22 cellular contexts compared by ENCODE assay signal in genomic region chr15:34716111-34716510, GRCh38. TPM values are rescaled to one million over a fixed set of nuclear protein-coding genes. Genes with fewer than 3 reads are reported as not detected.
DNase-seq lines count a peak whose midpoint lies in the region; ATAC-seq, FAIRE-seq and TF ChIP-seq lines count a peak whose summit lies in the region.
"Had no signal": no experiment of that assay in that cellular context is flagged by ENCODE, and none has a peak within 500 bp of the region (broad histone marks: within the 10 kb centered on the region; RNA-seq: fewer than 3 reads in every experiment).

No MANE protein-coding gene starts in this region.

- no peaks in the 10 kb centered on the region for H3F3A ChIP-seq in GM23338 (replicated peaks; ENCODE audit: low read depth)

- H3K27me3 Mint-ChIP-seq in GM23338 (ENCODE audit: insufficient read depth, low read depth, poor library complexity), result peaks cover 2% of the 10 kb centered on the region

- no peaks in the 10 kb centered on the region for H3K9me2 ChIP-seq in GM23338 (ENCODE audit: insufficient read depth)

- no peak overlapping the region for H3K9ac ChIP-seq in H1 (replicated peaks in 1 of 4; ENCODE audit: extremely low read depth in 1 of 4, low read depth in 3 of 4, low read length in 3 of 4)

- H3K4me3 Mint-ChIP-seq in GM23338, result no peak overlapping the region
- H3K4me3 Mint-ChIP-seq: IgD-negative memory B cell had no signal

- H4K91ac ChIP-seq in H1 (replicated peaks; ENCODE audit: insufficient read length, low read length), result no peak overlapping the region

- ATAC-seq in GM23338 (no peak), gastrocnemius medialis (peak; percentile 79 to 82)

- H3K4me1 Mint-ChIP-seq in GM23338, result no peaks in the 10 kb centered on the region
- H3K4me1 Mint-ChIP-seq: IgD-negative memory B cell had no signal

- intact Hi-C loops in gastrocnemius medialis (cut with DNase I; ENCODE audit: low total_unique reads), result loop anchor here (5.0 kb wide), 2 partner anchors 81 to 96 kb away; partner anchors contain the start of gene ACTC1

- H2BK120ac ChIP-seq in H1 (replicated peaks; ENCODE audit: low read depth, low read length), result no peak overlapping the region

- H4K5ac ChIP-seq in H1 (ENCODE audit: insufficient read length, low read depth, low read length), result no peak overlapping the region

- H4K20me1 ChIP-seq in GM23338 (replicated peaks; ENCODE audit: insufficient read depth), result no peaks in the 10 kb centered on the region
- no peaks in the 10 kb centered on the region for H4K20me1 ChIP-seq in H1 (replicated peaks in 1 of 2; ENCODE audit: control insufficient read depth in 1 of 2, insufficient read depth in 2 of 2, low read length in 2 of 2)

- DNase-seq in GM23338 (ENCODE audit: low spot score) (no peak), H1 (ENCODE audit: low read depth in 1 of 2, low spot score in 2 of 2) (no peak), right atrium auricular region (ENCODE audit: low spot score) (peak; percentile 70), gastrocnemius medialis (peak; percentile 62 to 77), SW480 (ENCODE audit: low spot score) (no peak), GM13977 (ENCODE audit: low spot score) (no peak), AML-193 (lab: John Stamatoyannopoulos, UW) (no peak)
- no peak for DNase-seq in effector CD4-positive, alpha-beta T cell
- DNase-seq: GF-D8; GOT3; NCI-H1417; NCI-H187 treated with DMSO at 0.1 percent for 48 hours; NCI-H526 treated with DMSO at 0.1 percent for 48 hours; NK-92 treated with Interleukin-12 subunit alpha and Interleukin-12 subunit beta, amount 100 ng/mL, for 24 hours; OCI-M1; RPMI8226; SJCRH30 had no signal

- H3K23ac ChIP-seq in H1 (ENCODE audit: insufficient read length), result no peak overlapping the region

- no peaks in the 10 kb centered on the region for H3K79me1 ChIP-seq in H1 (ENCODE audit: low read depth, low read length)

- no peak overlapping the region for H2BK5ac ChIP-seq in H1 (ENCODE audit: low read depth, low read length)

- no peak overlapping the region for H3K4ac ChIP-seq in H1 (replicated peaks; ENCODE audit: insufficient read length, low read depth, low read length)

- TF ChIP-seq EP300 in H1 (IDR thresholded peaks at IDR 0.05; ENCODE audit: borderline replicate concordance in 1 of 2, low read depth in 2 of 2, low read length in 2 of 2), result no peak

- CTCF ChIA-PET in H1 (lab: Charles Lee; ENCODE audit: partially characterized antibody), result no interaction called here

- H3K23me2 ChIP-seq in H1 (ENCODE audit: low read depth, low read length), result no peaks in the 10 kb centered on the region

- no peak overlapping the region for H3K4me2 ChIP-seq in GM23338
- no peak overlapping the region for H3K4me2 ChIP-seq in H1 (ENCODE audit: insufficient read depth in 1 of 2, low read depth in 2 of 2, low read length in 2 of 2)

- H3K4me3 ChIP-seq in GM23338 (no peak overlapping the region), H1 (ENCODE audit: extremely low read depth in 1 of 4, insufficient read depth in 2 of 4, low read depth in 3 of 4, low read length in 4 of 4) (no peak overlapping the region), right atrium auricular region (no peak overlapping the region), gastrocnemius medialis (no peak overlapping the region)
- H3K4me3 ChIP-seq: SJCRH30 had no signal

- H3K9me3 ChIP-seq in H1 (ENCODE audit: insufficient read depth in 2 of 2, low read depth in 1 of 2, low read length in 1 of 2) (no peaks in the 10 kb centered on the region), right atrium auricular region (no peaks in the 10 kb centered on the region), gastrocnemius medialis (no peaks in the 10 kb centered on the region)
- H3K9me3 ChIP-seq: SJCRH30 had no signal

- in situ Hi-C loops in gastrocnemius medialis (cut with MboI; ENCODE audit: low sequenced_read_pairs in 4 of 4) (no loop called here), GM13977 (cut with MboI; ENCODE audit: low pct_unique_long_range_greater_than_20kb, low sequenced_read_pairs, unreplicated experiment) (no loop called here)

- no peaks in the 10 kb centered on the region for H3K36me3 Mint-ChIP-seq in GM23338 (ENCODE audit: low read depth)

- H3K27ac ChIP-seq in GM23338 (ENCODE audit: low read depth) (no peak overlapping the region), H1 (ENCODE audit: low read depth, low read length) (no peak overlapping the region), right atrium auricular region (peak overlapping the region in 1 of 2 donors; percentile 71), gastrocnemius medialis (peak overlapping the region; percentile 49 to 74 (median 63))
- H3K27ac ChIP-seq: C4-2B, SJCRH30 had no signal

- no peaks in the 10 kb centered on the region for H3K9me3 Mint-ChIP-seq in GM23338
- H3K9me3 Mint-ChIP-seq: IgD-negative memory B cell had no signal

- H3K27me3 ChIP-seq in GM23338 (ENCODE audit: insufficient read depth) (no peaks in the 10 kb centered on the region), H1 (replicated peaks in 1 of 4; ENCODE audit: control insufficient read depth in 3 of 4, extremely low read depth in 1 of 4, insufficient read depth in 3 of 4, low read length in 3 of 4) (peaks cover 0 to 1% (median 0%) of the 10 kb centered on the region in 4 experiments; a peak in 1 of 7 replicates), right atrium auricular region (no peaks in the 10 kb centered on the region), gastrocnemius medialis (no peaks in the 10 kb centered on the region)
- H3K27me3 ChIP-seq: SJCRH30 had no signal

- no peak overlapping the region for H2BK15ac ChIP-seq in H1 (ENCODE audit: low read length)

- no peak overlapping the region; the same call in 1 of the 2 replicates for H2AK5ac ChIP-seq in H1 (ENCODE audit: low read depth, low read length)

- no peak for FAIRE-seq in H1 (lab: Jason Lieb, UNC)
- FAIRE-seq: GM12891 had no signal

- H3K14ac ChIP-seq in H1 (ENCODE audit: insufficient read length), result no peak overlapping the region

- TF ChIP-seq RAD21 in H1 (IDR thresholded peaks at IDR 0.05 in 1 of 2, conservative IDR thresholded peaks at IDR 0.05 in 1 of 2; ENCODE audit: low read depth in 2 of 2, low read length in 2 of 2), result no peak

- H3K27ac Mint-ChIP-seq in GM23338, result no peak overlapping the region
- H3K27ac Mint-ChIP-seq: IgD-negative memory B cell had no signal

- no peak overlapping the region for H2BK20ac ChIP-seq in H1 (ENCODE audit: low read length)

- H3K79me2 ChIP-seq in GM23338 (replicated peaks; ENCODE audit: insufficient read depth), result no peaks in the 10 kb centered on the region
- H3K79me2 ChIP-seq in H1 (ENCODE audit: control insufficient read depth in 1 of 2, insufficient read depth in 2 of 2, low read length in 2 of 2), result no peaks in the 10 kb centered on the region

- POLR2A ChIA-PET in H1 (lab: Charles Lee; ENCODE audit: partially characterized antibody), result no interaction called here

- TF ChIP-seq CTCF in GM23338 (conservative IDR thresholded peaks at IDR 0.05; ENCODE audit: low read depth in 2 of 2) (no peak), H1 (IDR thresholded peaks at IDR 0.05; ENCODE audit: control extremely low read depth in 1 of 3, insufficient read depth in 1 of 3, low read depth in 1 of 3, low read length in 3 of 3) (no peak), right atrium auricular region (IDR thresholded peaks at IDR 0.05) (no peak), gastrocnemius medialis (IDR thresholded peaks at IDR 0.05 in 4 of 5, conservative IDR thresholded peaks at IDR 0.05 in 1 of 5) (no peak), GM13977 (IDR thresholded peaks at IDR 0.05; ENCODE audit: extremely low read depth, insufficient read depth, missing control alignments) (no peak)

- no peak overlapping the region for H2BK12ac ChIP-seq in H1 (ENCODE audit: low read depth, low read length)

- no peaks in the 10 kb centered on the region for H3K4me1 ChIP-seq in GM23338 (ENCODE audit: insufficient read depth)
- no peaks in the 10 kb centered on the region for H3K4me1 ChIP-seq in H1 (replicated peaks in 1 of 4; ENCODE audit: control insufficient read depth in 3 of 4, insufficient read depth in 4 of 4, low read length in 3 of 4)
- peaks cover 0 to 37% of the 10 kb centered on the region in 2 donors for H3K4me1 ChIP-seq in right atrium auricular region
- peaks cover 13 to 42% of the 10 kb centered on the region in 2 donors for H3K4me1 ChIP-seq in gastrocnemius medialis

- no peak overlapping the region for H3K18ac ChIP-seq in H1 (ENCODE audit: extremely low read depth, low read length)

- peak overlapping the region; percentile 28; the same call in 1 of the 2 replicates for H2AFZ ChIP-seq in GM23338
- H2AFZ ChIP-seq in H1 (ENCODE audit: low read length), result no peak overlapping the region

- 91% methylated on average over 9 of the region's 9 CpGs; no CpG with 5 or more reads in 1 of the 2 experiments for WGBS in H1 (ENCODE audit: extremely low coverage in 1 of 2, insufficient coverage in 1 of 2, insufficient read length in 1 of 2, insufficient replicate concordance in 2 of 2, low coverage in 1 of 2, low lambda C conversion rate in 2 of 2, missing lambda C conversion rate in 1 of 2), 2 experiments

- TF ChIP-seq POLR2A in H1 (IDR thresholded peaks at IDR 0.05; ENCODE audit: control extremely low read depth in 1 of 2, low read depth in 2 of 2, low read length in 2 of 2) (no peak), gastrocnemius medialis (IDR thresholded peaks at IDR 0.05) (no peak)

- H4K8ac ChIP-seq in H1 (ENCODE audit: extremely low read depth, insufficient read depth, low read length), result peak overlapping the region; percentile 12; the same call in 1 of the 2 replicates

- no peaks in the 10 kb centered on the region for H3K36me3 ChIP-seq in GM23338 (ENCODE audit: insufficient read depth)
- no peaks in the 10 kb centered on the region for H3K36me3 ChIP-seq in H1 (ENCODE audit: control insufficient read depth in 2 of 4, insufficient read depth in 4 of 4, low read length in 3 of 4)
- H3K36me3 ChIP-seq in right atrium auricular region, result no peaks in the 10 kb centered on the region
- no peaks in the 10 kb centered on the region for H3K36me3 ChIP-seq in gastrocnemius medialis
- H3K36me3 ChIP-seq: SJCRH30 had no signal

- no peak overlapping the region for H3K56ac ChIP-seq in H1 (replicated peaks; ENCODE audit: insufficient read length, low read depth, low read length)

TF ChIP-seq in H1, 55 proteins besides CTCF, POLR2A, EP300 and RAD21 (continues in another document):
- TF ChIP-seq KDM4A (IDR thresholded peaks at IDR 0.05; ENCODE audit: low read depth, low read length, severe bottlenecking), result no peak

RNA-seq across cellular contexts. Expression of gene GJD2, which starts 38.7 kb away (rescaled TPM):
- 0.27 and 0.63 TPM in 2 replicates for total RNA-seq in GM23338 (2014; rRNA removed; shearing (Covaris generic))
- 0.29 and 0.38 TPM in 2 replicates for polyA plus RNA-seq in GM23338 (2016; fragmentation: Nextera tagmentation; extraction: Ambion mirVana)
- 0.54 and 0.78 TPM in 2 replicates for total RNA-seq in H1 (2021; fragmentation: NEBNext Ultra II Directional; extraction: Animal tissue kit (Norgen Biotek cat#: 25700))
- polyA plus RNA-seq in H1 (2011; rRNA removed), result 0.31 and 0.39 TPM in 2 replicates
- polyA plus RNA-seq in H1 (2011; cell fraction: cytosol; rRNA removed), result 0.35 TPM
- polyA plus RNA-seq in H1 (2011; cell fraction: nucleus; rRNA removed), result 0.40 TPM
- polyA plus RNA-seq in H1 (2012, experiment 1 of 2), result 0.31 to 0.56 TPM (median 0.40 TPM) in 4 replicates
- 0.25 TPM for polyA plus RNA-seq in H1 (2012, experiment 2 of 2)
- 0.45 TPM for polyA plus RNA-seq in H1 (2013, experiment 1 of 2)
- 0.66 TPM for polyA plus RNA-seq in H1 (2013, experiment 2 of 2)
- 0.80 and 1.2 TPM in 2 replicates for polyA minus RNA-seq in H1 (2011; rRNA and poly(A)+ RNA removed)
- 0.88 TPM for polyA minus RNA-seq in H1 (2011; cell fraction: cytosol; rRNA and poly(A)+ RNA removed)
- 1.2 TPM for polyA minus RNA-seq in H1 (2011; cell fraction: nucleus; rRNA and poly(A)+ RNA removed)
- total RNA-seq in right atrium auricular region, result 10 to 100 TPM; 13.6 to 42.3 TPM
- total RNA-seq in gastrocnemius medialis, result not detected
- total RNA-seq: A673, LHCN-M2, SJCRH30 had no signal
- polyA plus RNA-seq: IgD-negative memory B cell had no signal

Comparison
In these comparisons a context has a peak if more than half of its experiments do, and no peak if none do; other contexts are left out.
1. DNase-seq: peak in right atrium auricular region (single experiment) and gastrocnemius medialis (2 of 2); none in GM23338 (single experiment), H1 (0 of 2), SW480 (single experiment), effector CD4-positive, alpha-beta T cell (single experiment), GM13977 (single experiment) and AML-193 (0 of 2).
2. H3K27ac ChIP-seq: peak in gastrocnemius medialis (4 of 4); none in GM23338 (single experiment) and H1 (single experiment).